In the genomic region with DNA sequence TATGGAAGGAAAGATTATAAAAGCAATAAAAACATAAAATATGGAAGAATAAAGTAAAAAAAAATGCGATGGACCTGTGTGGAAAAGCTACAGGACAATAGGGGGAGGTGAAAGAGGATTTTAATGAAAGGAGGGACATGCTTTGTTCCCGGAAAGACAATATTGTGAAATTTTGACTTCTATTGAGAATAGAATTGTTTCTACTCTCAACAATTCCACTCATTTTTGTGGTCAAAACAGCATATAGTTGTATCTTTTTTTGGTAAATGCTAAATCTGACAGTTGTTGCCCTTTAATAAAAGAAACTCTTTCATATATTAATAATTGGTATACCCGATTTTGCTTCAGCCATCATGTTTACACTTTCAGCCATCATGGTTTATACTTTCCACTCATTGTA, we compare ENCODE assay signal across 22 cellular contexts.
"Had no signal": no experiment of that assay in that cellular context is flagged by ENCODE, and none has a peak within 500 bp of the region (broad histone marks: within the 10 kb centered on the region; RNA-seq: fewer than 3 reads in every experiment).

No MANE protein-coding gene starts in this region.

- H3K4me3 Mint-ChIP-seq: activated CD4-positive, alpha-beta T cell treated with anti-CD3 and anti-CD28 coated beads, Interleukin-2, amount 10 ng/mL, durations not matched to agents 24 days and 14 days; activated CD8-positive, alpha-beta T cell treated with anti-CD3 and anti-CD28 coated beads for 36 hours; brain had no signal

- H3K27ac Mint-ChIP-seq: activated CD4-positive, alpha-beta T cell treated with anti-CD3 and anti-CD28 coated beads, Interleukin-2, amount 10 ng/mL, durations not matched to agents 24 days and 14 days; activated CD8-positive, alpha-beta T cell treated with anti-CD3 and anti-CD28 coated beads for 36 hours; activated naive CD4-positive, alpha-beta T cell treated with anti-CD3 and anti-CD28 coated beads, Interleukin-2, amount 50 U/mL, for 72 hours; activated T-helper 2 cell treated with anti-CD3 and anti-CD28 coated beads, Interferon-gamma antibody, Interleukin-2, Interleukin-4, amounts not matched to agents 10 μg/mL and 5 μg/mL and 100 μg/mL, durations not matched to agents 14 hours and 24 hours and 36 hours; brain had no signal

- H3K9me3 Mint-ChIP-seq: activated CD4-positive, alpha-beta T cell treated with anti-CD3 and anti-CD28 coated beads, Interleukin-2, amount 10 ng/mL, durations not matched to agents 24 days and 14 days; activated CD8-positive, alpha-beta T cell treated with anti-CD3 and anti-CD28 coated beads for 36 hours; activated naive CD4-positive, alpha-beta T cell treated with anti-CD3 and anti-CD28 coated beads, Interleukin-2, amount 50 U/mL, for 72 hours had no signal

- H3K9me3 ChIP-seq: SJCRH30 had no signal

- H3K27me3 ChIP-seq: SJCRH30 had no signal

- H3K36me3 Mint-ChIP-seq: activated naive CD4-positive, alpha-beta T cell treated with anti-CD3 and anti-CD28 coated beads, Interleukin-2, amount 50 U/mL, for 72 hours had no signal

- DNase-seq: activated CD4-positive, alpha-beta T cell treated with anti-CD3 and anti-CD28 coated beads, Interleukin-2, amount 10 ng/mL, durations not matched to agents 24 days and 14 days; activated CD4-positive, alpha-beta T cell treated with anti-CD3 and anti-CD28 coated beads, Interleukin-2, amount 50 U/mL, for 4 hours; activated CD4-positive, CD25-positive, alpha-beta regulatory T cell; activated CD8-positive, alpha-beta T cell treated with anti-CD3 and anti-CD28 coated beads for 36 hours; activated gamma-delta T cell; activated naive CD4-positive, alpha-beta T cell treated with Interleukin-2 at 50 U/mL for 16 hours; activated T-cell treated with anti-CD3 and anti-CD28 coated beads, Interleukin-2, amount 50 U/mL, for 1 hour; anterior cingulate cortex; central memory CD4-positive, alpha-beta T cell; NCI-H1105; NCI-H1417 treated with DMSO at 0.1 percent for 48 hours; NCI-H187 treated with DMSO at 0.1 percent for 48 hours; NCI-H345; NCI-H524 treated with DMSO at 0.1 percent for 48 hours; SHP77; SJCRH30; T1000; WERI-Rb-1 had no signal

- H3K27me3 Mint-ChIP-seq: activated CD4-positive, alpha-beta T cell treated with anti-CD3 and anti-CD28 coated beads, Interleukin-2, amount 10 ng/mL, durations not matched to agents 24 days and 14 days; activated CD8-positive, alpha-beta T cell treated with anti-CD3 and anti-CD28 coated beads for 36 hours; brain had no signal

- H3K4me1 Mint-ChIP-seq: activated CD4-positive, alpha-beta T cell treated with anti-CD3 and anti-CD28 coated beads, Interleukin-2, amount 10 ng/mL, durations not matched to agents 24 days and 14 days; brain had no signal

- H3K4me1 ChIP-seq: SJCRH30 had no signal

- H3K36me3 ChIP-seq: SJCRH30, WERI-Rb-1 had no signal

- H3K27ac ChIP-seq: SJCRH30, SK-N-MC, WERI-Rb-1 had no signal

- H3K4me3 ChIP-seq: SJCRH30, SK-N-MC had no signal
